ENCODE assay signal across 10 cellular contexts in genomic region chr16:2560798-2561133, GRCh38. TPM values are rescaled to one million over a fixed set of nuclear protein-coding genes. Genes with fewer than 3 reads are reported as not detected.
DNase-seq lines count a peak whose midpoint lies in the region; ATAC-seq, FAIRE-seq and TF ChIP-seq lines count a peak whose summit lies in the region.
"Not testable (repeated sequence)": the region's sequence is repeated elsewhere in the genome, so short reads cannot be mapped to it uniquely, and the experiment has no call there.
"Had no signal": no experiment of that assay in that cellular context is flagged by ENCODE, and none has a peak within 500 bp of the region (broad histone marks: within the 10 kb centered on the region; RNA-seq: fewer than 3 reads in every experiment).

No MANE protein-coding gene starts in this region.

- not testable (repeated sequence) for H3K36me3 ChIP-seq in liver (ENCODE audit: control insufficient read depth in 4 of 4, insufficient read depth in 3 of 4, low read depth in 1 of 4, low read length in 3 of 4); upper lobe of right lung

- TF ChIP-seq CTCF in liver (IDR thresholded peaks at IDR 0.05; ENCODE audit: low read depth, low read length, missing input control), result peak; percentile 27
- TF ChIP-seq CTCF in upper lobe of right lung (IDR thresholded peaks at IDR 0.05), result peak; percentile 43

- not testable (repeated sequence) for H3K4me1 Mint-ChIP-seq in activated T-cell treated with anti-CD3 and anti-CD28 coated beads, Interleukin-2, amount 50 U/mL, for 24 hours (ENCODE audit: low read depth)

- H3K27ac Mint-ChIP-seq in activated T-cell treated with anti-CD3 and anti-CD28 coated beads, Interleukin-2, amount 50 U/mL, for 24 hours, result not testable (repeated sequence)

- H3K9ac ChIP-seq in liver (ENCODE audit: low read depth in 1 of 2, low read length in 2 of 2), result not testable (repeated sequence)

- not testable (repeated sequence) for H3K36me3 Mint-ChIP-seq in activated T-cell treated with anti-CD3 and anti-CD28 coated beads, Interleukin-2, amount 50 U/mL, for 24 hours (ENCODE audit: low read depth)

- intact Hi-C loops in upper lobe of right lung (cut with DNase I), result not testable (repeated sequence)

- FAIRE-seq in GM18507 (lab: Jason Lieb, UNC), result peak; percentile 83

- H3K27me3 ChIP-seq in liver (ENCODE audit: control insufficient read depth in 4 of 4, insufficient read depth in 4 of 4, low read length in 3 of 4); upper lobe of right lung: not testable (repeated sequence)

- H3K9me3 Mint-ChIP-seq in activated T-cell treated with anti-CD3 and anti-CD28 coated beads, Interleukin-2, amount 50 U/mL, for 24 hours, result not testable (repeated sequence)

- H3K4me3 Mint-ChIP-seq in activated T-cell treated with anti-CD3 and anti-CD28 coated beads, Interleukin-2, amount 50 U/mL, for 24 hours, result not testable (repeated sequence)

- H3K27ac ChIP-seq in liver (ENCODE audit: low read depth in 1 of 2, low read length in 2 of 2); upper lobe of right lung: not testable (repeated sequence)

- TF ChIP-seq RAD21 in liver (IDR thresholded peaks at IDR 0.05), result peak; percentile 37 to 46

- WGBS in liver, result 3% methylated on average over 2 of the region's 4 CpGs

- not testable (repeated sequence) for H3K9me3 ChIP-seq in liver (ENCODE audit: control insufficient read depth in 4 of 4, low read length in 3 of 4); upper lobe of right lung

- H3K27me3 Mint-ChIP-seq in activated T-cell treated with anti-CD3 and anti-CD28 coated beads, Interleukin-2, amount 50 U/mL, for 24 hours, result not testable (repeated sequence)

- ATAC-seq in HG02798 (IDR thresholded peaks at IDR 0.05; ENCODE audit: poor library complexity, unreplicated experiment), result peak; percentile 55
- peak; percentile 93 for ATAC-seq in upper lobe of right lung

- DNase-seq in GM18507 (ENCODE audit: extremely low spot score, insufficient read length, low read depth), result not testable (repeated sequence)
- DNase-seq in T follicular helper cell (ENCODE audit: low read depth) (peak; percentile 46), upper lobe of right lung (peak; percentile 88)
- peak; percentile 72 for DNase-seq in activated T-cell treated with anti-CD3 and anti-CD28 coated beads, Interleukin-2, amount 50 U/mL, for 24 hours
- DNase-seq in effector CD4-positive, alpha-beta T cell, result peak; percentile 48
- DNase-seq in stimulated activated CD4-positive, alpha-beta T cell treated with anti-CD3 and anti-CD28 coated beads, Interleukin-12 subunit alpha, Interleukin-12 subunit beta, amount 100 ng/mL, for 4 hours, result peak; percentile 61

- H3K4me1 ChIP-seq in liver (ENCODE audit: control insufficient read depth in 4 of 4, insufficient read depth in 4 of 4, low read length in 3 of 4); upper lobe of right lung: not testable (repeated sequence)

- H3K4me3 ChIP-seq in liver (ENCODE audit: low read depth in 1 of 3, low read length in 3 of 3); upper lobe of right lung: not testable (repeated sequence)

RNA-seq across cellular contexts. Expression of gene PDPK1, which starts 22.9 kb away (rescaled TPM):
- total RNA-seq in liver, result 10 to 100 TPM; 20.5 to 28.1 TPM
- 10 to 100 TPM; 12.1 to 16.0 TPM for polyA plus RNA-seq in liver
- 90.9 TPM for total RNA-seq in upper lobe of right lung

RNA-seq across cellular contexts. Expression of gene CEMP1, which starts 29.6 kb away (rescaled TPM):
- under 1 TPM; 0.17 to 0.23 TPM for total RNA-seq in liver
- 1 to 10 TPM in 1 of 2 donors, under 1 TPM in 1; 0.06 to 1.6 TPM for polyA plus RNA-seq in liver
- total RNA-seq in upper lobe of right lung, result 1.4 TPM
- total RNA-seq: HT1080 had no signal
- polyA plus RNA-seq: mammary epithelial cell had no signal

RNA-seq across cellular contexts. Expression of gene AMDHD2, which starts 40.6 kb away (rescaled TPM):
- total RNA-seq in liver (10 to 100 TPM; 20.9 to 25.3 TPM), upper lobe of right lung (61.7 TPM)
- polyA plus RNA-seq in liver, result 10 to 100 TPM in 1 of 2 donors, 1 to 10 TPM in 1; 7.5 to 10.4 TPM

RNA-seq across cellular contexts. Expression of gene ATP6V0C, which starts 47.0 kb away (rescaled TPM):
- total RNA-seq in liver (10 to 100 TPM; 17.6 to 27.3 TPM), upper lobe of right lung (298 TPM)
- 100 to 1,000 TPM in 1 of 2 donors, 10 to 100 TPM in 1; 93.8 to 132 TPM for polyA plus RNA-seq in liver
